Comparison of ENCODE assay signal across 8 cellular contexts in genomic region chr1:26787706-26788514, GRCh38. TPM values are rescaled to one million over a fixed set of nuclear protein-coding genes. Genes with fewer than 3 reads are reported as not detected.
DNase-seq lines count a peak whose midpoint lies in the region; ATAC-seq lines count a peak whose summit lies in the region.

TSS of gene PIGV (plus strand) at chr1:26787950. CDS start at chr1:26790816, 2,866 bp downstream.

- H3K36me3 Mint-ChIP-seq in activated CD4-positive, alpha-beta memory T cell treated with anti-CD3 and anti-CD28 coated beads, Interleukin-2, amount 10 ng/mL, durations not matched to agents 7 days and 5 days (ENCODE audit: low read depth), result peaks cover 7% of the 10 kb centered on the region

- peaks cover 65% of the 10 kb centered on the region for H3K4me1 Mint-ChIP-seq in activated CD4-positive, alpha-beta memory T cell treated with anti-CD3 and anti-CD28 coated beads, Interleukin-2, amount 10 ng/mL, durations not matched to agents 7 days and 5 days

- no peaks in the 10 kb centered on the region for H3K27me3 Mint-ChIP-seq in activated CD4-positive, alpha-beta memory T cell treated with anti-CD3 and anti-CD28 coated beads, Interleukin-2, amount 10 ng/mL, durations not matched to agents 7 days and 5 days

- POLR2A ChIA-PET in activated CD4-positive, alpha-beta memory T cell treated with anti-CD3 and anti-CD28 coated beads, Interleukin-2, amount 10 ng/mL, durations not matched to agents 7 days and 5 days (lab: Charles Lee), result interaction anchor here (0.6 to 9.4 kb wide), 47 partner anchors 9 to 875 kb away, joined by 3 to 516 read pairs (median 4); partner anchors contain the start of genes ARID1A, DHDDS, GPATCH3 and GPN2

- CTCF ChIA-PET in activated CD4-positive, alpha-beta memory T cell treated with anti-CD3 and anti-CD28 coated beads, Interleukin-2, amount 10 ng/mL, durations not matched to agents 7 days and 5 days (lab: Charles Lee), result interaction anchor here (0.7 to 8.2 kb wide), 28 partner anchors 9 to 371 kb away, joined by 3 to 221 read pairs (median 8); partner anchors contain the start of gene ARID1A

- H3K27ac Mint-ChIP-seq in activated CD4-positive, alpha-beta memory T cell treated with anti-CD3 and anti-CD28 coated beads, Interleukin-2, amount 10 ng/mL, durations not matched to agents 7 days and 5 days, result peak within 1 kb of the TSS; percentile 100

- DNase-seq in CD1c-positive myeloid dendritic cell (ENCODE audit: extremely low spot score) (peak; percentile 86), NCI-H82 treated with DMSO at 0.1 percent for 48 hours (lab: John Stamatoyannopoulos, UW; ENCODE audit: unreplicated experiment) (peak; percentile 79), ecto neural progenitor cell (ENCODE audit: low spot score) (peak; percentile 95), lung microvascular endothelial cell (ENCODE audit: low read depth in 2 of 2) (peak; percentile 85 to 88)
- DNase-seq in activated CD4-positive, alpha-beta memory T cell treated with anti-CD3 and anti-CD28 coated beads, Interleukin-2, amount 10 ng/mL, durations not matched to agents 7 days and 5 days, result peak; percentile 90
- peak; percentile 79 to 86 (median 82) for DNase-seq in stimulated activated CD4-positive, alpha-beta T cell treated with anti-CD3 and anti-CD28 coated beads, TNF-alpha, amount 100 ng/mL, for 48 hours (ENCODE audit: low read depth in 3 of 3)

- ATAC-seq in GM19395 (IDR thresholded peaks at IDR 0.05; ENCODE audit: unreplicated experiment) (peak; percentile 59), HG03565 (IDR thresholded peaks at IDR 0.05; ENCODE audit: unreplicated experiment) (peak; percentile 48)

- H3K9me3 Mint-ChIP-seq in activated CD4-positive, alpha-beta memory T cell treated with anti-CD3 and anti-CD28 coated beads, Interleukin-2, amount 10 ng/mL, durations not matched to agents 7 days and 5 days, result no peaks in the 10 kb centered on the region

- H3K4me3 Mint-ChIP-seq in activated CD4-positive, alpha-beta memory T cell treated with anti-CD3 and anti-CD28 coated beads, Interleukin-2, amount 10 ng/mL, durations not matched to agents 7 days and 5 days, result peak within 1 kb of the TSS; percentile 79

RNA-seq across cellular contexts. Expression of gene PIGV, which starts in this region (rescaled TPM):
- 10 to 100 TPM; 16.6 to 16.9 TPM for total RNA-seq in activated CD4-positive, alpha-beta memory T cell treated with anti-CD3 and anti-CD28 coated beads, Interleukin-2, amount 10 ng/mL, durations not matched to agents 7 days and 5 days
- total RNA-seq in lung microvascular endothelial cell, result 5.0 and 7.1 TPM in 2 replicates

Comparison
In these comparisons a context has a peak if more than half of its experiments do, and no peak if none do; other contexts are left out.
1. Peak in every context shown above with its lines: DNase-seq and ATAC-seq.